ENCODE assay signal across 14 cellular contexts in genomic region chr2:105113616-105114275, GRCh38.
"Had no signal": no experiment of that assay in that cellular context is flagged by ENCODE, and none has a peak within 500 bp of the region (broad histone marks: within the 10 kb centered on the region; RNA-seq: fewer than 3 reads in every experiment).

No MANE protein-coding gene starts in this region.

- H3K4me1 ChIP-seq: stomach, transverse colon had no signal

- H3K36me3 ChIP-seq: neutrophil, stomach, thoracic aorta, transverse colon had no signal

- DNase-seq: effector CD4-positive, alpha-beta T cell; kidney; left colon; left ventricle myocardium superior; posterior cingulate gyrus; stimulated activated CD4-positive, alpha-beta T cell treated with anti-CD3 and anti-CD28 coated beads, Interleukin-12 subunit alpha, Interleukin-12 subunit beta, amount 100 ng/mL, for 4 hours; stomach; transverse colon had no signal

- H3K27me3 ChIP-seq: neutrophil, stomach, transverse colon had no signal

- ATAC-seq: sciatic nerve had no signal

- H3K9me3 ChIP-seq: neutrophil, stomach, thoracic aorta, transverse colon had no signal

- H3K27ac ChIP-seq: coronary artery, neutrophil, skin epidermis, stomach, thoracic aorta, transverse colon had no signal

- H3K4me3 ChIP-seq: coronary artery, lung, skin epidermis, stomach, thoracic aorta, transverse colon had no signal
